ENCODE assay signal across 20 cellular contexts in genomic region chr11:95327273-95327948, GRCh38.
DNase-seq lines count a peak whose midpoint lies in the region; ATAC-seq, FAIRE-seq and TF ChIP-seq lines count a peak whose summit lies in the region.
"Had no signal": no experiment of that assay in that cellular context is flagged by ENCODE, and none has a peak within 500 bp of the region (broad histone marks: within the 10 kb centered on the region; RNA-seq: fewer than 3 reads in every experiment).

No MANE protein-coding gene starts in this region.

- no peak overlapping the region for H2BK20ac ChIP-seq in H1 (ENCODE audit: low read length)

- no peak overlapping the region for H3K4me3 ChIP-seq in H1 (ENCODE audit: extremely low read depth in 1 of 4, insufficient read depth in 2 of 4, low read depth in 3 of 4, low read length in 4 of 4)
- no peak overlapping the region for H3K4me3 ChIP-seq in parathyroid adenoma (ENCODE audit: low read depth, low read length)
- H3K4me3 ChIP-seq in MG63: no peak overlapping the region
- H3K4me3 ChIP-seq: BLaER1 treated with 17β-estradiol and CSF1 and Interleukin-3, amounts not matched to agents 10 nM and 100 nM; HAP-1 had no signal

- TF ChIP-seq RAD21 in H1 (IDR thresholded peaks at IDR 0.05 in 1 of 2, conservative IDR thresholded peaks at IDR 0.05 in 1 of 2; ENCODE audit: low read depth in 2 of 2, low read length in 2 of 2): no peak

- FAIRE-seq in GM12892 (lab: Jason Lieb, UNC) (peak; percentile 82), H1 (lab: Jason Lieb, UNC) (no peak)
- FAIRE-seq: G401.6 had no signal

- H3K36me3 ChIP-seq in H1 (ENCODE audit: control insufficient read depth in 2 of 4, insufficient read depth in 4 of 4, low read length in 3 of 4): no peaks in the 10 kb centered on the region
- no peaks in the 10 kb centered on the region for H3K36me3 ChIP-seq in parathyroid adenoma (ENCODE audit: control insufficient read depth, insufficient read depth, low read length)
- no peaks in the 10 kb centered on the region for H3K36me3 ChIP-seq in MG63
- H3K36me3 ChIP-seq: BLaER1 treated with 17β-estradiol and CSF1 and Interleukin-3, amounts not matched to agents 10 nM and 100 nM; HAP-1 had no signal

- ATAC-seq in GM18909 (IDR thresholded peaks at IDR 0.05; ENCODE audit: poor library complexity, unreplicated experiment): no peak
- no peak for ATAC-seq in HG03280 (IDR thresholded peaks at IDR 0.05; ENCODE audit: unreplicated experiment)

- no peak overlapping the region for H2AK5ac ChIP-seq in H1 (ENCODE audit: low read depth, low read length)

- H4K5ac ChIP-seq in H1 (ENCODE audit: insufficient read length, low read depth, low read length): no peak overlapping the region

- H3K9me3 ChIP-seq in H1 (ENCODE audit: insufficient read depth in 2 of 2, low read depth in 1 of 2, low read length in 1 of 2) (0 out of 4 replicates have a peak, but pooled peaks cover 0 to 2% of the 10 kb centered on the region in 2 experiments), parathyroid adenoma (ENCODE audit: control insufficient read depth, low read length) (no peaks in the 10 kb centered on the region), MG63 (no peaks in the 10 kb centered on the region; the same call in 1 of the 2 replicates)
- H3K9me3 ChIP-seq: HAP-1, SK-N-SH had no signal

- TF ChIP-seq EP300 in H1 (IDR thresholded peaks at IDR 0.05; ENCODE audit: borderline replicate concordance in 1 of 2, low read depth in 2 of 2, low read length in 2 of 2): no peak

- WGBS in H1 (ENCODE audit: extremely low coverage in 1 of 2, insufficient coverage in 1 of 2, insufficient read length in 1 of 2, insufficient replicate concordance in 2 of 2, low coverage in 1 of 2, low lambda C conversion rate in 2 of 2, missing lambda C conversion rate in 1 of 2), 2 experiments: 84% methylated on average over 2 of the region's 2 CpGs; no CpG with 5 or more reads in 1 of the 2 experiments

- H4K91ac ChIP-seq in H1 (replicated peaks; ENCODE audit: insufficient read length, low read length): no peak overlapping the region

- H2BK15ac ChIP-seq in H1 (ENCODE audit: low read length): 0 out of 2 replicates have a peak overlapping the region, but pooled peaks have one; percentile 77

- POLR2A ChIA-PET in H1 (lab: Charles Lee; ENCODE audit: partially characterized antibody): interaction anchor here (0.8 kb wide), 1 partner anchor 9 kb away, joined by 3 read pairs; no protein-coding TSS in a partner anchor

- H3K4me1 ChIP-seq in H1 (replicated peaks in 1 of 4; ENCODE audit: control insufficient read depth in 3 of 4, insufficient read depth in 4 of 4, low read length in 3 of 4) (peaks cover 1 to 4% (median 3%) of the 10 kb centered on the region in 4 experiments; a peak in 5 of 7 replicates), parathyroid adenoma (peaks cover 29% of the 10 kb centered on the region)
- H3K4me1 ChIP-seq: HAP-1 had no signal

- H3K4me2 ChIP-seq in H1 (ENCODE audit: insufficient read depth in 1 of 2, low read depth in 2 of 2, low read length in 2 of 2): no peak overlapping the region
- no peak overlapping the region for H3K4me2 ChIP-seq in parathyroid adenoma (ENCODE audit: low read length)
- H3K4me2 ChIP-seq: BLaER1 treated with 17β-estradiol and CSF1 and Interleukin-3, amounts not matched to agents 10 nM and 100 nM; SK-N-SH had no signal

- H2BK12ac ChIP-seq in H1 (ENCODE audit: low read depth, low read length): no peak overlapping the region; the same call in 1 of the 2 replicates

- no peaks in the 10 kb centered on the region for H3K79me1 ChIP-seq in H1 (ENCODE audit: low read depth, low read length)

- no peaks in the 10 kb centered on the region for H4K20me1 ChIP-seq in H1 (replicated peaks in 1 of 2; ENCODE audit: control insufficient read depth in 1 of 2, insufficient read depth in 2 of 2, low read length in 2 of 2)
- H4K20me1 ChIP-seq: BLaER1 treated with 17β-estradiol and CSF1 and Interleukin-3, amounts not matched to agents 10 nM and 100 nM had no signal

- no peak overlapping the region for H2BK120ac ChIP-seq in H1 (replicated peaks; ENCODE audit: low read depth, low read length)

- no peak overlapping the region for H3K27ac ChIP-seq in H1 (ENCODE audit: low read depth, low read length)
- H3K27ac ChIP-seq in parathyroid adenoma: peak overlapping the region; percentile 90
- H3K27ac ChIP-seq: BLaER1 treated with 17β-estradiol and CSF1 and Interleukin-3, amounts not matched to agents 10 nM and 100 nM had no signal

- H3K18ac ChIP-seq in H1 (ENCODE audit: extremely low read depth, low read length): no peak overlapping the region; the same call in 1 of the 2 replicates

- no peaks in the 10 kb centered on the region for H3K23me2 ChIP-seq in H1 (ENCODE audit: low read depth, low read length)

- TF ChIP-seq POLR2A in GM12892 (IDR thresholded peaks at IDR 0.05; ENCODE audit: low read depth, low read length): no peak
- no peak for TF ChIP-seq POLR2A in H1 (IDR thresholded peaks at IDR 0.05; ENCODE audit: control extremely low read depth in 1 of 2, low read depth in 2 of 2, low read length in 2 of 2)

- no peak for DNase-seq in GM12892 (ENCODE audit: insufficient read length)
- DNase-seq in NCI-H526 (lab: John Stamatoyannopoulos, UW): peak; percentile 54 to 58
- no peak for DNase-seq in H1 (ENCODE audit: low read depth in 1 of 2, low spot score in 2 of 2)
- no peak for DNase-seq in MG63
- DNase-seq: CD8-positive, alpha-beta memory T cell; DND-41; KBM-7; NCI-H1417 treated with DMSO at 0.1 percent for 48 hours; NCI-H1930; NCI-H446 treated with DMSO at 0.1 percent for 48 hours; NCI-H748 treated with DMSO at 0.1 percent for 48 hours; OCI-M1; SHP77; SK-N-SH had no signal

- H3K4ac ChIP-seq in H1 (replicated peaks; ENCODE audit: insufficient read length, low read depth, low read length): no peak overlapping the region

- H4K8ac ChIP-seq in H1 (ENCODE audit: extremely low read depth, insufficient read depth, low read length): no peak overlapping the region

- no peak overlapping the region for H3K14ac ChIP-seq in H1 (ENCODE audit: insufficient read length)

- H3K27me3 ChIP-seq in H1 (replicated peaks in 1 of 4; ENCODE audit: control insufficient read depth in 3 of 4, extremely low read depth in 1 of 4, insufficient read depth in 3 of 4, low read length in 3 of 4): no peaks in the 10 kb centered on the region
- no peaks in the 10 kb centered on the region for H3K27me3 ChIP-seq in parathyroid adenoma (ENCODE audit: control insufficient read depth, insufficient read depth, low read length)
- no peaks in the 10 kb centered on the region for H3K27me3 ChIP-seq in MG63
- H3K27me3 ChIP-seq: BLaER1 treated with 17β-estradiol and CSF1 and Interleukin-3, amounts not matched to agents 10 nM and 100 nM had no signal

- H3K56ac ChIP-seq in H1 (replicated peaks; ENCODE audit: insufficient read length, low read depth, low read length): no peak overlapping the region

- no peak for TF ChIP-seq CTCF in H1 (IDR thresholded peaks at IDR 0.05; ENCODE audit: control extremely low read depth in 1 of 3, insufficient read depth in 1 of 3, low read depth in 1 of 3, low read length in 3 of 3)
- no peak for TF ChIP-seq CTCF in parathyroid adenoma (IDR thresholded peaks at IDR 0.05)

- no peak overlapping the region for H3K23ac ChIP-seq in H1 (ENCODE audit: insufficient read length)

- H3K9ac ChIP-seq in H1 (replicated peaks in 1 of 4; ENCODE audit: extremely low read depth in 1 of 4, low read depth in 3 of 4, low read length in 3 of 4) (no peak overlapping the region), parathyroid adenoma (no peak overlapping the region)
- H3K9ac ChIP-seq: BLaER1 treated with 17β-estradiol and CSF1 and Interleukin-3, amounts not matched to agents 10 nM and 100 nM; SK-N-SH had no signal

- H2BK5ac ChIP-seq in H1 (ENCODE audit: low read depth, low read length): no peak overlapping the region

- H3K79me2 ChIP-seq in H1 (ENCODE audit: control insufficient read depth in 1 of 2, insufficient read depth in 2 of 2, low read length in 2 of 2): no peaks in the 10 kb centered on the region
- no peaks in the 10 kb centered on the region for H3K79me2 ChIP-seq in parathyroid adenoma

- H2AFZ ChIP-seq in H1 (ENCODE audit: low read length) (peak overlapping the region; percentile 33; the same call in 1 of the 2 replicates), parathyroid adenoma (peak overlapping the region; percentile 38)

- CTCF ChIA-PET in H1 (lab: Charles Lee; ENCODE audit: partially characterized antibody): interaction anchor here (1.1 kb wide), 1 partner anchor 178 kb away, joined by 3 read pairs; no protein-coding TSS in a partner anchor

TF ChIP-seq in H1, 55 proteins besides CTCF, POLR2A, EP300 and RAD21:
- TF ChIP-seq BCL11A (IDR thresholded peaks at IDR 0.05; ENCODE audit: low read depth in 2 of 2, low read length in 2 of 2): no peak
- TF ChIP-seq HDAC6 (IDR thresholded peaks at IDR 0.05; ENCODE audit: low read depth, low read length): no peak
- TF ChIP-seq TAF1 (IDR thresholded peaks at IDR 0.05; ENCODE audit: low read depth, low read length): no peak

Comparison
In these comparisons a context has a peak if more than half of its experiments do, and no peak if none do; other contexts are left out.
1. DNase-seq: peak in NCI-H526 (2 of 2); none in GM12892 (single experiment), H1 (0 of 2) and MG63 (single experiment).